Comparison of ENCODE assay signal across 1 cellular context in genomic region chrX:153600032-153600373, GRCh38.
TF ChIP-seq lines count a peak whose summit lies in the region.

No MANE protein-coding gene starts in this region.

TF ChIP-seq in HepG2, 621 proteins besides CTCF, POLR2A, EP300 and RAD21 (continued from another document):
- no peak for TF ChIP-seq TFAP4 (IDR thresholded peaks at IDR 0.05; ENCODE audit: borderline replicate concordance, low read depth)
- TF ChIP-seq ZNF83 (CRISPR knock-in tag; IDR thresholded peaks at IDR 0.05; ENCODE audit: borderline replicate concordance) = no peak
- TF ChIP-seq AGO1 (IDR thresholded peaks at IDR 0.05; ENCODE audit: low read depth, low read length, poor library complexity, severe bottlenecking) = no peak
- TF ChIP-seq HNF4G (IDR thresholded peaks at IDR 0.05; ENCODE audit: borderline replicate concordance, low read depth, low read length) = no peak
- TF ChIP-seq HNF4G (CRISPR knock-in tag; IDR thresholded peaks at IDR 0.05; ENCODE audit: borderline replicate concordance, low read depth) = no peak
- TF ChIP-seq MAFF (IDR thresholded peaks at IDR 0.05; ENCODE audit: low read depth, low read length) = no peak
- no peak for TF ChIP-seq BCLAF1 (IDR thresholded peaks at IDR 0.05)
- TF ChIP-seq JUN (CRISPR knock-in tag; IDR thresholded peaks at IDR 0.05) = no peak
- no peak for TF ChIP-seq UBTF (CRISPR knock-in tag; IDR thresholded peaks at IDR 0.05)
- no peak for TF ChIP-seq MXD3 (CRISPR knock-in tag; IDR thresholded peaks at IDR 0.05)
- TF ChIP-seq HOXA3 (CRISPR knock-in tag; IDR thresholded peaks at IDR 0.05) = no peak
- TF ChIP-seq HBP1 (CRISPR knock-in tag; IDR thresholded peaks at IDR 0.05; ENCODE audit: low read depth) = no peak
- TF ChIP-seq ZNF121 (CRISPR knock-in tag; IDR thresholded peaks at IDR 0.05) = no peak
- no peak for TF ChIP-seq ATF7 (IDR thresholded peaks at IDR 0.05)
- TF ChIP-seq ATF7 (CRISPR knock-in tag; IDR thresholded peaks at IDR 0.05) = no peak
